In genomic region chr2:177785143-177785542, GRCh38 we compare ENCODE assay signal across 8 cellular contexts.
DNase-seq lines count a peak whose midpoint lies in the region; ATAC-seq and TF ChIP-seq lines count a peak whose summit lies in the region.
"Not testable (repeated sequence)": the region's sequence is repeated elsewhere in the genome, so short reads cannot be mapped to it uniquely, and the experiment has no call there.

No MANE protein-coding gene starts in this region.

- H3K36me3 Mint-ChIP-seq in activated CD8-positive, alpha-beta T cell treated with anti-CD3 and anti-CD28 coated beads for 36 hours (ENCODE audit: low read depth); central memory CD8-positive, alpha-beta T cell (ENCODE audit: insufficient read depth): not testable (repeated sequence)

- not testable (repeated sequence) for H3K27me3 Mint-ChIP-seq in activated CD8-positive, alpha-beta T cell treated with anti-CD3 and anti-CD28 coated beads for 36 hours; central memory CD8-positive, alpha-beta T cell

- intact Hi-C loops in activated CD8-positive, alpha-beta T cell treated with anti-CD3 and anti-CD28 coated beads for 36 hours (cut with micrococcal nuclease), result not testable (repeated sequence)

- H3K27ac ChIP-seq in BLaER1 treated with 17β-estradiol and CSF1 and Interleukin-3, amounts not matched to agents 10 nM and 100 nM, result peak overlapping the region in 7 of 11 experiments; percentile 61 to 80 (median 73); a peak in 14 of 22 replicates
- H3K27ac ChIP-seq in KMS-11, result not testable (repeated sequence)

- not testable (repeated sequence) for H3K27me3 ChIP-seq in BLaER1 treated with 17β-estradiol and CSF1 and Interleukin-3, amounts not matched to agents 10 nM and 100 nM; KMS-11 (ENCODE audit: insufficient read depth, low read depth)

- not testable (repeated sequence) for ATAC-seq in activated CD8-positive, alpha-beta T cell treated with anti-CD3 and anti-CD28 coated beads for 36 hours; central memory CD8-positive, alpha-beta T cell (replicated peaks; ENCODE audit: extremely low read depth, poor library complexity, severe bottlenecking)

- H3K4me3 ChIP-seq in BLaER1 treated with 17β-estradiol and CSF1 and Interleukin-3, amounts not matched to agents 10 nM and 100 nM; KMS-11 (IDR thresholded peaks at IDR 0.05; ENCODE audit: insufficient read depth, low read depth, low read length); skeletal muscle cell (ENCODE audit: low read depth, low read length): not testable (repeated sequence)

- peak overlapping the region; percentile 81 for H3K27ac Mint-ChIP-seq in activated CD8-positive, alpha-beta T cell treated with anti-CD3 and anti-CD28 coated beads for 36 hours
- H3K27ac Mint-ChIP-seq in central memory CD8-positive, alpha-beta T cell (ENCODE audit: low read depth), result peak overlapping the region; percentile 5

- peak overlapping the region in 1 of 11 experiments; percentile 38; a peak in 1 of 22 replicates for H3K9ac ChIP-seq in BLaER1 treated with 17β-estradiol and CSF1 and Interleukin-3, amounts not matched to agents 10 nM and 100 nM
- not testable (repeated sequence) for H3K9ac ChIP-seq in KMS-11

- POLR2A ChIA-PET in activated CD8-positive, alpha-beta T cell treated with anti-CD3 and anti-CD28 coated beads for 36 hours (lab: Charles Lee), result not testable (repeated sequence)

- H3K4me1 Mint-ChIP-seq in activated CD8-positive, alpha-beta T cell treated with anti-CD3 and anti-CD28 coated beads for 36 hours (ENCODE audit: low read depth), result peaks cover 43% of the 10 kb centered on the region
- H3K4me1 Mint-ChIP-seq in central memory CD8-positive, alpha-beta T cell, result peaks cover 30% of the 10 kb centered on the region

- H3K4me3 Mint-ChIP-seq in activated CD8-positive, alpha-beta T cell treated with anti-CD3 and anti-CD28 coated beads for 36 hours, result not testable (repeated sequence)
- peak overlapping the region; percentile 57 for H3K4me3 Mint-ChIP-seq in central memory CD8-positive, alpha-beta T cell

- CTCF ChIA-PET in activated CD8-positive, alpha-beta T cell treated with anti-CD3 and anti-CD28 coated beads for 36 hours (lab: Charles Lee), result interaction anchor here (1.6 kb wide), 1 partner anchor 12 kb away, joined by 7 read pairs; no protein-coding TSS in a partner anchor

- not testable (repeated sequence) for TF ChIP-seq CTCF in KMS-11 (conservative IDR thresholded peaks at IDR 0.05; ENCODE audit: low read depth, low read length); activated CD8-positive, alpha-beta T cell treated with anti-CD3 and anti-CD28 coated beads for 36 hours (IDR thresholded peaks at IDR 0.05)

- not testable (repeated sequence) for H4K20me1 ChIP-seq in BLaER1 treated with 17β-estradiol and CSF1 and Interleukin-3, amounts not matched to agents 10 nM and 100 nM; KMS-11 (ENCODE audit: insufficient read depth)

- H3K79me2 ChIP-seq in KMS-11 (ENCODE audit: insufficient read depth, low read depth), result not testable (repeated sequence)

- peaks cover 14 to 31% (median 26%) of the 10 kb centered on the region in 10 experiments for H3K4me1 ChIP-seq in BLaER1 treated with 17β-estradiol and CSF1 and Interleukin-3, amounts not matched to agents 10 nM and 100 nM
- peaks cover 34% of the 10 kb centered on the region for H3K4me1 ChIP-seq in KMS-11 (ENCODE audit: low read depth, poor library complexity, severe bottlenecking)

- not testable (repeated sequence) for H2AFZ ChIP-seq in KMS-11 (ENCODE audit: low read depth)

- H3K36me3 ChIP-seq in BLaER1 treated with 17β-estradiol and CSF1 and Interleukin-3, amounts not matched to agents 10 nM and 100 nM; KMS-11 (ENCODE audit: insufficient read depth): not testable (repeated sequence)

- DNase-seq in NCI-H226, result peak; percentile 33
- not testable (repeated sequence) for DNase-seq in activated CD8-positive, alpha-beta T cell treated with anti-CD3 and anti-CD28 coated beads for 36 hours; central memory CD8-positive, alpha-beta T cell (ENCODE audit: low spot score in 2 of 2)
- peak; percentile 61 for DNase-seq in glomerular visceral epithelial cell (ENCODE audit: extremely low spot score)
- DNase-seq in myocyte (ENCODE audit: low read depth), result peak; percentile 25
- DNase-seq in skeletal muscle cell (ENCODE audit: low read depth), result peak; percentile 25

- peak overlapping the region in 7 of 11 experiments; percentile 22 to 69 (median 47); a peak in 8 of 22 replicates for H3K4me2 ChIP-seq in BLaER1 treated with 17β-estradiol and CSF1 and Interleukin-3, amounts not matched to agents 10 nM and 100 nM
- H3K4me2 ChIP-seq in KMS-11, result peak overlapping the region; percentile 85; the same call in 1 of the 2 replicates

- H3K9me3 ChIP-seq in BLaER1 treated with 17β-estradiol and CSF1 and Interleukin-3, amounts not matched to agents 10 nM and 100 nM (replicated peaks in 1 of 11), result not testable (repeated sequence)

- not testable (repeated sequence) for H3K9me3 Mint-ChIP-seq in activated CD8-positive, alpha-beta T cell treated with anti-CD3 and anti-CD28 coated beads for 36 hours; central memory CD8-positive, alpha-beta T cell
